10 cellular contexts compared by ENCODE assay signal in genomic region chr12:55745361-55746146, GRCh38. TPM values are rescaled to one million over a fixed set of nuclear protein-coding genes. Genes with fewer than 3 reads are reported as not detected.
A peak's percentile ranks its signal among the peaks of the same experiment; 100 is the strongest.
DNase-seq lines count a peak whose midpoint lies in the region; ATAC-seq and TF ChIP-seq lines count a peak whose summit lies in the region.
"Had no signal": no experiment of that assay in that cellular context is flagged by ENCODE, and none has a peak within 500 bp of the region (broad histone marks: within the 10 kb centered on the region; RNA-seq: fewer than 3 reads in every experiment).

No MANE protein-coding gene starts in this region.

- no peaks in the 10 kb centered on the region for H3K9me2 ChIP-seq in SK-N-SH

- WGBS in SK-N-SH (ENCODE audit: low lambda C conversion rate), result 36% methylated on average over 12 of the region's 12 CpGs

- POLR2A ChIA-PET in SK-N-SH (lab: Yijun Ruan, JAX), result interaction anchor here (0.6 to 1.7 kb wide), 4 partner anchors 12 to 84 kb away, joined by 3 to 7 read pairs (median 4); partner anchors contain the start of genes CD63 and DNAJC14

- H3K27ac ChIP-seq in SK-N-SH (ENCODE audit: low read depth in 2 of 2, low read length in 1 of 2) (peak overlapping the region; percentile 14 to 76; a peak in 3 of 4 replicates), left ventricle myocardium inferior (replicated peaks) (peak overlapping the region; percentile 66)
- H3K27ac ChIP-seq: C4-2B, pancreas had no signal

- H3K4me3 ChIP-seq in SK-N-SH (ENCODE audit: low read depth in 2 of 2, low read length in 1 of 2), result peak overlapping the region; percentile 26 to 79; a peak in 3 of 4 replicates
- peak overlapping the region; percentile 77 for H3K4me3 ChIP-seq in left ventricle myocardium inferior
- H3K4me3 ChIP-seq: pancreas had no signal

- peaks cover 5% of the 10 kb centered on the region for H3K27me3 Mint-ChIP-seq in T-helper 2 cell treated with Interferon-gamma antibody and Interleukin-4, amounts not matched to agents 5 μg/mL and 100 μg/mL, for 36 hours (ENCODE audit: low read depth)
- no peaks in the 10 kb centered on the region for H3K27me3 Mint-ChIP-seq in stimulated activated memory B cell treated with anti-CD40 and anti-IgM and Interleukin-4, amounts not matched to agents 10 μg/mL and 1 μg/mL and 100 μg/mL, for 72 hours
- no peaks in the 10 kb centered on the region for H3K27me3 Mint-ChIP-seq in stimulated activated naive CD8-positive, alpha-beta T cell treated with anti-CD3 and anti-CD28 coated beads, Interleukin-15, amount 100 ng/mL, for 72 hours

- H3K4me1 ChIP-seq in SK-N-SH (ENCODE audit: control insufficient read depth in 1 of 2, insufficient read depth in 2 of 2, low read depth in 1 of 2, low read length in 1 of 2), result peaks cover 5 to 33% of the 10 kb centered on the region in 2 experiments; a peak in 3 of 4 replicates
- H3K4me1 ChIP-seq in left ventricle myocardium inferior, result peaks cover 55% of the 10 kb centered on the region

- no peak for TF ChIP-seq CTCF in SK-N-SH (IDR thresholded peaks at IDR 0.05)
- TF ChIP-seq CTCF in left ventricle myocardium inferior (IDR thresholded peaks at IDR 0.05; ENCODE audit: borderline replicate concordance), result no peak
- no peak for TF ChIP-seq CTCF in GM13976 (IDR thresholded peaks at IDR 0.05; ENCODE audit: borderline replicate concordance, control extremely low read depth, extremely low read depth, insufficient read depth, missing control alignments)

- peaks cover 3 to 10% of the 10 kb centered on the region in 2 experiments for H3K36me3 ChIP-seq in SK-N-SH (replicated peaks in 1 of 2; ENCODE audit: control insufficient read depth in 1 of 2, insufficient read depth in 2 of 2, low read length in 1 of 2)
- no peaks in the 10 kb centered on the region for H3K36me3 ChIP-seq in left ventricle myocardium inferior
- H3K36me3 ChIP-seq: pancreas had no signal

- CTCF ChIA-PET in SK-N-SH (lab: Yijun Ruan, JAX), result interaction anchor here (1.1 to 14.4 kb wide), 7 partner anchors 7 to 444 kb away, joined by 4 to 358 read pairs (median 5); partner anchors contain the start of gene SMARCC2

- no peak for TF ChIP-seq RAD21 in SK-N-SH (IDR thresholded peaks at IDR 0.05; ENCODE audit: low read length)

- DNase-seq in T-helper 2 cell treated with Interferon-gamma antibody and Interleukin-4, amounts not matched to agents 5 μg/mL and 100 μg/mL, for 36 hours (ENCODE audit: low spot score), result no peak
- DNase-seq in T-helper 2 cell (no peak), SK-N-SH (peak; percentile 79), left ventricle myocardium inferior (peak; percentile 28), GM13976 (ENCODE audit: low spot score) (no peak)
- DNase-seq in stimulated activated naive CD8-positive, alpha-beta T cell treated with anti-CD3 and anti-CD28 coated beads, Interleukin-15, amount 100 ng/mL, for 72 hours, result no peak
- DNase-seq: pancreas had no signal

- peaks cover 12% of the 10 kb centered on the region for H3K36me3 Mint-ChIP-seq in T-helper 2 cell treated with Interferon-gamma antibody and Interleukin-4, amounts not matched to agents 5 μg/mL and 100 μg/mL, for 36 hours (ENCODE audit: low read depth)
- peaks cover 16% of the 10 kb centered on the region for H3K36me3 Mint-ChIP-seq in stimulated activated memory B cell treated with anti-CD40 and anti-IgM and Interleukin-4, amounts not matched to agents 10 μg/mL and 1 μg/mL and 100 μg/mL, for 72 hours

- ATAC-seq in stimulated activated memory B cell treated with anti-CD40 and anti-IgM and Interleukin-4, amounts not matched to agents 10 μg/mL and 1 μg/mL and 100 μg/mL, for 72 hours, result no peak
- no peak for ATAC-seq in stimulated activated naive CD8-positive, alpha-beta T cell treated with anti-CD3 and anti-CD28 coated beads, Interleukin-15, amount 100 ng/mL, for 72 hours
- ATAC-seq in GM19395 (IDR thresholded peaks at IDR 0.05; ENCODE audit: unreplicated experiment), result no peak

- no peak overlapping the region for H3K27ac Mint-ChIP-seq in T-helper 2 cell treated with Interferon-gamma antibody and Interleukin-4, amounts not matched to agents 5 μg/mL and 100 μg/mL, for 36 hours
- H3K27ac Mint-ChIP-seq in stimulated activated memory B cell treated with anti-CD40 and anti-IgM and Interleukin-4, amounts not matched to agents 10 μg/mL and 1 μg/mL and 100 μg/mL, for 72 hours, result peak overlapping the region; percentile 26
- no peak overlapping the region for H3K27ac Mint-ChIP-seq in stimulated activated naive CD8-positive, alpha-beta T cell treated with anti-CD3 and anti-CD28 coated beads, Interleukin-15, amount 100 ng/mL, for 72 hours

- H3K27me3 ChIP-seq in SK-N-SH (ENCODE audit: insufficient read depth) (no peaks in the 10 kb centered on the region), left ventricle myocardium inferior (ENCODE audit: low read depth) (no peaks in the 10 kb centered on the region)
- H3K27me3 ChIP-seq: pancreas had no signal

- H4K20me1 ChIP-seq in SK-N-SH (ENCODE audit: insufficient read depth), result no peaks in the 10 kb centered on the region

- H2AFZ ChIP-seq in SK-N-SH (ENCODE audit: low read depth), result no peak overlapping the region

- no peaks in the 10 kb centered on the region for H3K79me2 ChIP-seq in SK-N-SH (ENCODE audit: insufficient read depth)

- H3F3A ChIP-seq in SK-N-SH (replicated peaks; ENCODE audit: insufficient read depth), result peaks cover 13% of the 10 kb centered on the region

- intact Hi-C loops in left ventricle myocardium inferior (cut with micrococcal nuclease), result loop anchor here (10.0 kb wide), 1 partner anchor 49 kb away; no protein-coding TSS in a partner anchor

- H3K4me2 ChIP-seq in SK-N-SH, result peak overlapping the region; percentile 82

- no peak overlapping the region for H3K9ac ChIP-seq in SK-N-SH

- H3K4me3 Mint-ChIP-seq in T-helper 2 cell treated with Interferon-gamma antibody and Interleukin-4, amounts not matched to agents 5 μg/mL and 100 μg/mL, for 36 hours, result peak overlapping the region; percentile 94
- H3K4me3 Mint-ChIP-seq in stimulated activated memory B cell treated with anti-CD40 and anti-IgM and Interleukin-4, amounts not matched to agents 10 μg/mL and 1 μg/mL and 100 μg/mL, for 72 hours, result peak overlapping the region; percentile 42
- H3K4me3 Mint-ChIP-seq in stimulated activated naive CD8-positive, alpha-beta T cell treated with anti-CD3 and anti-CD28 coated beads, Interleukin-15, amount 100 ng/mL, for 72 hours, result peak overlapping the region in 1 of 2 donors; percentile 16

- H3K9me3 ChIP-seq in SK-N-SH (no peaks in the 10 kb centered on the region), left ventricle myocardium inferior (replicated peaks) (no peaks in the 10 kb centered on the region)
- H3K9me3 ChIP-seq: pancreas had no signal

- H3K9me3 Mint-ChIP-seq in T-helper 2 cell treated with Interferon-gamma antibody and Interleukin-4, amounts not matched to agents 5 μg/mL and 100 μg/mL, for 36 hours, result no peaks in the 10 kb centered on the region
- H3K9me3 Mint-ChIP-seq in stimulated activated memory B cell treated with anti-CD40 and anti-IgM and Interleukin-4, amounts not matched to agents 10 μg/mL and 1 μg/mL and 100 μg/mL, for 72 hours, result no peaks in the 10 kb centered on the region
- H3K9me3 Mint-ChIP-seq in stimulated activated naive CD8-positive, alpha-beta T cell treated with anti-CD3 and anti-CD28 coated beads, Interleukin-15, amount 100 ng/mL, for 72 hours, result no peaks in the 10 kb centered on the region

- in situ Hi-C loops in GM13976 (cut with MboI; ENCODE audit: low sequenced_read_pairs, unreplicated experiment), result no loop called here

- TF ChIP-seq EP300 in SK-N-SH (IDR thresholded peaks at IDR 0.05; ENCODE audit: borderline replicate concordance in 1 of 2, low read depth in 1 of 2, low read length in 1 of 2), result no peak

- peaks cover 37% of the 10 kb centered on the region for H3K4me1 Mint-ChIP-seq in T-helper 2 cell treated with Interferon-gamma antibody and Interleukin-4, amounts not matched to agents 5 μg/mL and 100 μg/mL, for 36 hours (ENCODE audit: low read depth)
- peaks cover 57% of the 10 kb centered on the region for H3K4me1 Mint-ChIP-seq in stimulated activated memory B cell treated with anti-CD40 and anti-IgM and Interleukin-4, amounts not matched to agents 10 μg/mL and 1 μg/mL and 100 μg/mL, for 72 hours
- H3K4me1 Mint-ChIP-seq in stimulated activated naive CD8-positive, alpha-beta T cell treated with anti-CD3 and anti-CD28 coated beads, Interleukin-15, amount 100 ng/mL, for 72 hours, result peaks cover 48% of the 10 kb centered on the region

TF ChIP-seq in SK-N-SH, 30 proteins besides CTCF, POLR2A, EP300 and RAD21:
- TF ChIP-seq CHD2 (IDR thresholded peaks at IDR 0.05; ENCODE audit: low read length, partially characterized antibody), result peak; percentile 54
- no peak for TF ChIP-seq NRF1 (IDR thresholded peaks at IDR 0.05; ENCODE audit: low read depth, low read length)
- TF ChIP-seq GATA2 (CRISPR knock-in tag; IDR thresholded peaks at IDR 0.05), result no peak

RNA-seq across cellular contexts. Expression of gene GDF11, which starts 2.6 kb away (rescaled TPM):
- polyA plus RNA-seq in SK-N-SH (2012; rRNA removed), result 6.9 and 9.4 TPM in 2 replicates
- polyA plus RNA-seq in SK-N-SH (2012; cell fraction: cytosol; rRNA removed), result 5.3 and 8.8 TPM in 2 replicates
- polyA plus RNA-seq in SK-N-SH (2012; cell fraction: nucleus; rRNA removed), result 7.2 and 8.0 TPM in 2 replicates
- total RNA-seq in left ventricle myocardium inferior, result 15.6 TPM

RNA-seq across cellular contexts. Expression of gene CD63, which starts 16.7 kb away (rescaled TPM):
- 1,022 and 1,465 TPM in 2 replicates for polyA plus RNA-seq in SK-N-SH (2012; rRNA removed)
- polyA plus RNA-seq in SK-N-SH (2012; cell fraction: cytosol; rRNA removed), result 1,236 and 1,638 TPM in 2 replicates
- polyA plus RNA-seq in SK-N-SH (2012; cell fraction: nucleus; rRNA removed), result 454 and 623 TPM in 2 replicates
- total RNA-seq in left ventricle myocardium inferior, result 705 TPM

RNA-seq across cellular contexts. Expression of gene RDH5, which starts 25.4 kb away (rescaled TPM):
- 5.2 and 5.4 TPM in 2 replicates for polyA plus RNA-seq in SK-N-SH (2012; rRNA removed)
- polyA plus RNA-seq in SK-N-SH (2012; cell fraction: cytosol; rRNA removed), result 1.6 and 1.7 TPM in 2 replicates
- 46.0 and 49.7 TPM in 2 replicates for polyA plus RNA-seq in SK-N-SH (2012; cell fraction: nucleus; rRNA removed)
- total RNA-seq in left ventricle myocardium inferior, result 12.2 TPM

RNA-seq across cellular contexts. Expression of gene BLOC1S1, which starts 29.7 kb away (rescaled TPM):
- 277 and 331 TPM in 2 replicates for polyA plus RNA-seq in SK-N-SH (2012; rRNA removed)
- polyA plus RNA-seq in SK-N-SH (2012; cell fraction: cytosol; rRNA removed), result 243 and 313 TPM in 2 replicates
- 89.7 and 130 TPM in 2 replicates for polyA plus RNA-seq in SK-N-SH (2012; cell fraction: nucleus; rRNA removed)
- 109 TPM for total RNA-seq in left ventricle myocardium inferior

RNA-seq across cellular contexts. Expression of gene ITGA7, which starts 37.9 kb away (rescaled TPM):
- polyA plus RNA-seq in SK-N-SH (2012; rRNA removed), result 17.6 and 19.7 TPM in 2 replicates
- 7.3 and 9.1 TPM in 2 replicates for polyA plus RNA-seq in SK-N-SH (2012; cell fraction: cytosol; rRNA removed)
- polyA plus RNA-seq in SK-N-SH (2012; cell fraction: nucleus; rRNA removed), result 71.0 and 80.7 TPM in 2 replicates
- 520 TPM for total RNA-seq in left ventricle myocardium inferior

Comparison
In these comparisons a context has a peak if more than half of its experiments do, and no peak if none do; other contexts are left out.
1. DNase-seq: peak in SK-N-SH (single experiment) and left ventricle myocardium inferior (single experiment); none in T-helper 2 cell treated with Interferon-gamma antibody and Interleukin-4, amounts not matched to agents 5 μg/mL and 100 μg/mL, for 36 hours (single experiment), T-helper 2 cell (0 of 5), stimulated activated naive CD8-positive, alpha-beta T cell treated with anti-CD3 and anti-CD28 coated beads, Interleukin-15, amount 100 ng/mL, for 72 hours (0 of 2) and GM13976 (single experiment).